In genomic region chr6:1524040-1524480, GRCh38 we compare ENCODE assay signal across 8 cellular contexts.
DNase-seq lines count a peak whose midpoint lies in the region; ATAC-seq and TF ChIP-seq lines count a peak whose summit lies in the region.

No MANE protein-coding gene starts in this region.

- H3K4me3 ChIP-seq in NT2/D1 (ENCODE audit: insufficient read length, low read depth) = no peak overlapping the region
- peak overlapping the region; percentile 61 for H3K4me3 ChIP-seq in thoracic aorta

- peak; percentile 21 for ATAC-seq in thoracic aorta (ENCODE audit: insufficient number of reproducible peaks, low FRiP score, low read depth)
- no peak for ATAC-seq in GM21423 (IDR thresholded peaks at IDR 0.05; ENCODE audit: unreplicated experiment)

- H3K27ac ChIP-seq in thoracic aorta = no peak overlapping the region

- H3K4me1 ChIP-seq in NT2/D1 (ENCODE audit: insufficient read depth, insufficient read length) = no peaks in the 10 kb centered on the region
- H3K4me1 ChIP-seq in thoracic aorta (ENCODE audit: control insufficient read depth in 1 of 2, low read depth in 2 of 2) = peaks cover 13 to 27% of the 10 kb centered on the region in 2 donors

- peak; percentile 70 for TF ChIP-seq CTCF in thoracic aorta (IDR thresholded peaks at IDR 0.05)

- intact Hi-C loops in posterior cingulate gyrus (cut with DNase I) = loop anchor here (2.0 kb wide), 1 partner anchor 31 kb away; no protein-coding TSS in a partner anchor

- H3K36me3 ChIP-seq in NT2/D1 (ENCODE audit: insufficient read depth, insufficient read length, low read length) (no peaks in the 10 kb centered on the region), thoracic aorta (no peaks in the 10 kb centered on the region)

- H3K9ac ChIP-seq in NT2/D1 (ENCODE audit: insufficient read length, low read depth) = no peak overlapping the region

- H3K27me3 ChIP-seq in NT2/D1 (ENCODE audit: insufficient read depth, insufficient read length) (peaks cover 4% of the 10 kb centered on the region), thoracic aorta (replicated peaks; ENCODE audit: insufficient read depth) (no peaks in the 10 kb centered on the region)

- no peaks in the 10 kb centered on the region; the same call in 1 of the 2 replicates for H3K9me3 ChIP-seq in NT2/D1 (ENCODE audit: insufficient read depth, low read length)
- no peaks in the 10 kb centered on the region for H3K9me3 ChIP-seq in thoracic aorta

- peak; percentile 70 for DNase-seq in CD1c-positive myeloid dendritic cell (ENCODE audit: extremely low spot score)
- DNase-seq in NT2/D1 (ENCODE audit: low read depth, low spot score) = peak; percentile 57
- DNase-seq in activated gamma-delta T cell (lab: John Stamatoyannopoulos, UW) = peak; percentile 46
- DNase-seq in germinal center (ENCODE audit: low spot score) = peak; percentile 77
- DNase-seq in posterior cingulate gyrus = peak in 8 of 10 donors; percentile 32 to 93 (median 60)
- DNase-seq in thoracic aorta (ENCODE audit: low spot score) = no peak
- no peak for DNase-seq in NCI-H1092 treated with DMSO at 0.1 percent for 48 hours (lab: John Stamatoyannopoulos, UW)

Comparison
In these comparisons a context has a peak if more than half of its experiments do, and no peak if none do; other contexts are left out.
1. DNase-seq: peak in CD1c-positive myeloid dendritic cell (single experiment), NT2/D1 (single experiment), activated gamma-delta T cell (single experiment), germinal center (single experiment) and posterior cingulate gyrus (8 of 10); none in thoracic aorta (single experiment) and NCI-H1092 treated with DMSO at 0.1 percent for 48 hours (single experiment).